17 cellular contexts compared by ENCODE assay signal in the genomic region with DNA sequence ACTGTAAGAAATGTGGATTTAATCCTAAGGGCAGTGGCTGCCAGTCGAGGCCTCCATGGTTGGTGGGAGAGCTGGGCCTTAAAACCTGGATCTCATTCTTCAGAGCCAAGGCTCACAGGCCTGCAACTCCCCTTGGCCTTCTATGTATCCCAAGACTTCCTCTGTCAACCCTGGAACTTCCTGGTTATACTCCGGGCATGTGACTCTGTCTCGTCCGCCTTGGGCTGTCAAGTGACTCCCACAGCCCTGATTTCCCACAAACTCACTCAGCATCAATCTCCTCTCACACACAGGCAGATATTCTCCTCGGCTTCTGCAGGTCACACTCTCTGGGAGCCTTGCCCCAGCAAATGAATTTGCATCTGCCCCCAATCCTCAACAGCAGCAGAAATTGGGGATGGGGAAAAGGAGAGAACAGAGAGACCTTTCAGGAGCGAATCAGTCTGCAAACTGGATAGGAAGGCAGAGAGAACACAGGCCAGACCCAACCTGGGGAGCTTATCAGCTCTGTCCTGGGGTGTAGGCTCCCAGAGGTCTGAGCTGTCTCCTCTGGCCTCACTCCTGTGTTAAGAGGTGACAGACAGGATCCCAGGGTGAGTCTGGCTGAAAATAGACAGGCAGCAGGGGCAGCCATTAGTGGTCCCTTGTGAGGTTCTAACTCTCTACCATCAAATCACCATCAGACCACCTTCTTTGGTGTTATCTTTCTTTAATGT. TPM values are rescaled to one million over a fixed set of nuclear protein-coding genes. Genes with fewer than 3 reads are reported as not detected.
A peak's percentile ranks its signal among the peaks of the same experiment; 100 is the strongest.
DNase-seq lines count a peak whose midpoint lies in the region; ATAC-seq and TF ChIP-seq lines count a peak whose summit lies in the region.
"Had no signal": no experiment of that assay in that cellular context is flagged by ENCODE, and none has a peak within 500 bp of the region (broad histone marks: within the 10 kb centered on the region; RNA-seq: fewer than 3 reads in every experiment).

No MANE protein-coding gene starts in this region.

- H3F3A ChIP-seq in GM23338 (replicated peaks; ENCODE audit: low read depth): no peaks in the 10 kb centered on the region

- no peak overlapping the region for H3K4me3 ChIP-seq in GM23338
- no peak overlapping the region for H3K4me3 ChIP-seq in spleen
- H3K4me3 ChIP-seq: esophagus squamous epithelium, sigmoid colon had no signal

- no TSS peak for BruUV-seq in MCF 10A (replicated peaks; lab: Mats Ljungman, UMichigan)

- no peak for TF ChIP-seq POLR2A in spleen (IDR thresholded peaks at IDR 0.05)

- H3K27ac Mint-ChIP-seq in GM23338 (no peak overlapping the region; the same call in 1 of the 2 replicates), osteocyte (ENCODE audit: unreplicated experiment) (no peak overlapping the region), MCF 10A (ENCODE audit: low read depth, unreplicated experiment) (no peak overlapping the region)
- H3K27ac Mint-ChIP-seq: activated B cell treated with CpG ODN at 0.5 μM for 24 hours; activated naive CD8-positive, alpha-beta T cell treated with anti-CD3 and anti-CD28 coated beads, Interleukin-2, amount 10 ng/mL, durations not matched to agents 7 days and 5 days; activated T-helper 1 cell treated with anti-CD3 and anti-CD28 coated beads, Interleukin-12 subunit alpha, Interleukin-12 subunit beta, Interleukin-2, Interleukin-4 antibody, amounts not matched to agents 30 ng/mL and 10 ng/mL and 1 ng/mL, durations not matched to agents 14 hours and 24 hours and 36 hours; mesothelial cell of epicardium had no signal

- H3K4me1 Mint-ChIP-seq in GM23338 (peaks cover 4% of the 10 kb centered on the region; the same call in 2 of the 3 replicates), osteocyte (ENCODE audit: unreplicated experiment) (peaks cover 17% of the 10 kb centered on the region), MCF 10A (ENCODE audit: insufficient read depth, unreplicated experiment) (peaks cover 10% of the 10 kb centered on the region)
- H3K4me1 Mint-ChIP-seq: mesothelial cell of epicardium had no signal

- H3K36me3 ChIP-seq in GM23338 (ENCODE audit: insufficient read depth) (no peaks in the 10 kb centered on the region), spleen (no peaks in the 10 kb centered on the region)
- H3K36me3 ChIP-seq: esophagus squamous epithelium, sigmoid colon had no signal

- H3K27ac ChIP-seq in GM23338 (ENCODE audit: low read depth) (no peak overlapping the region), spleen (peak overlapping the region in 5 of 8 donors; percentile 32 to 60 (median 50))
- H3K27ac ChIP-seq: esophagus squamous epithelium, sigmoid colon had no signal

- no peaks in the 10 kb centered on the region for H3K79me2 ChIP-seq in GM23338 (replicated peaks; ENCODE audit: insufficient read depth)

- no peak for ATAC-seq in GM23338
- peak; percentile 60 for ATAC-seq in left lobe of liver
- ATAC-seq in GM18907 (IDR thresholded peaks at IDR 0.05; ENCODE audit: unreplicated experiment): no peak
- ATAC-seq in GM19035 (IDR thresholded peaks at IDR 0.05; ENCODE audit: unreplicated experiment): no peak

- CTCF ChIA-PET in MCF 10A (lab: Yijun Ruan, JAX): interaction anchor here (0.9 to 1.2 kb wide), 2 partner anchors 201 to 237 kb away, joined by 3 read pairs; no protein-coding TSS in a partner anchor

- H3K4me3 Mint-ChIP-seq in GM23338 (no peak overlapping the region), osteocyte (ENCODE audit: unreplicated experiment) (no peak overlapping the region), MCF 10A (ENCODE audit: unreplicated experiment) (no peak overlapping the region)
- H3K4me3 Mint-ChIP-seq: activated B cell treated with CpG ODN at 0.5 μM for 24 hours; activated naive CD8-positive, alpha-beta T cell treated with anti-CD3 and anti-CD28 coated beads, Interleukin-2, amount 10 ng/mL, durations not matched to agents 7 days and 5 days; activated T-helper 1 cell treated with anti-CD3 and anti-CD28 coated beads, Interleukin-12 subunit alpha, Interleukin-12 subunit beta, Interleukin-2, Interleukin-4 antibody, amounts not matched to agents 30 ng/mL and 10 ng/mL and 1 ng/mL, durations not matched to agents 14 hours and 24 hours and 36 hours; mesothelial cell of epicardium had no signal

- DNase-seq in GM23338 (ENCODE audit: low spot score) (no peak), SK-MEL-5 (ENCODE audit: low read depth, low spot score) (peak; percentile 96), left lobe of liver (ENCODE audit: low spot score) (no peak), spleen (no peak), osteocyte (ENCODE audit: extremely low spot score, unreplicated experiment) (no peak), MCF 10A (ENCODE audit: unreplicated experiment) (no peak)
- DNase-seq: activated B cell treated with CpG ODN at 0.5 μM for 24 hours; activated naive CD8-positive, alpha-beta T cell treated with anti-CD3 and anti-CD28 coated beads, Interleukin-2, amount 10 ng/mL, durations not matched to agents 7 days and 5 days; esophagus squamous epithelium; NCI-H1105; NCI-H774; sigmoid colon; stimulated activated CD4-positive, alpha-beta T cell treated with anti-CD3 and anti-CD28 coated beads, Interleukin-2, amount 100 ng/mL, for 48 hours had no signal

- H3K27me3 ChIP-seq in GM23338 (ENCODE audit: insufficient read depth): no peaks in the 10 kb centered on the region
- no peaks in the 10 kb centered on the region for H3K27me3 ChIP-seq in spleen (replicated peaks in 1 of 7)
- H3K27me3 ChIP-seq: sigmoid colon had no signal

- POLR2A ChIA-PET in MCF 10A (lab: Yijun Ruan, JAX): no interaction called here

- H3K9me3 Mint-ChIP-seq in GM23338 (no peaks in the 10 kb centered on the region; the same call in 2 of the 3 replicates), osteocyte (ENCODE audit: unreplicated experiment) (no peaks in the 10 kb centered on the region), MCF 10A (ENCODE audit: unreplicated experiment) (no peaks in the 10 kb centered on the region)
- H3K9me3 Mint-ChIP-seq: mesothelial cell of epicardium had no signal

- no peaks in the 10 kb centered on the region for H3K9me3 ChIP-seq in spleen
- H3K9me3 ChIP-seq: esophagus squamous epithelium, sigmoid colon had no signal

- in situ Hi-C loops in SK-MEL-5 (cut with HindIII; ENCODE audit: low pct_unique_long_range_greater_than_20kb, low sequenced_read_pairs): no loop called here

- WGBS in spleen, 5 donors: 56 to 68% (median 62%) methylated on average over 6 of the region's 6 CpGs

- intact Hi-C loops in spleen (cut with DNase I; ENCODE audit: low total_unique reads) (no loop called here), MCF 10A (cut with micrococcal nuclease) (no loop called here)

- H3K9me2 ChIP-seq in GM23338 (ENCODE audit: insufficient read depth): no peaks in the 10 kb centered on the region

- TF ChIP-seq CTCF in GM23338 (conservative IDR thresholded peaks at IDR 0.05; ENCODE audit: low read depth in 2 of 2): no peak
- no peak for TF ChIP-seq CTCF in spleen (IDR thresholded peaks at IDR 0.05 in 8 of 11, conservative IDR thresholded peaks at IDR 0.05 in 3 of 11)
- no peak for TF ChIP-seq CTCF in osteocyte (IDR thresholded peaks at IDR 0.05)
- no peak for TF ChIP-seq CTCF in MCF 10A (IDR thresholded peaks at IDR 0.05; ENCODE audit: unreplicated experiment)

- H3K36me3 Mint-ChIP-seq in GM23338 (ENCODE audit: low read depth): no peaks in the 10 kb centered on the region
- no peaks in the 10 kb centered on the region for H3K36me3 Mint-ChIP-seq in osteocyte (ENCODE audit: unreplicated experiment)
- no peaks in the 10 kb centered on the region for H3K36me3 Mint-ChIP-seq in MCF 10A (ENCODE audit: insufficient read depth, unreplicated experiment)
- H3K36me3 Mint-ChIP-seq: activated naive CD8-positive, alpha-beta T cell treated with anti-CD3 and anti-CD28 coated beads, Interleukin-2, amount 10 ng/mL, durations not matched to agents 7 days and 5 days; mesothelial cell of epicardium had no signal

- H3K27me3 Mint-ChIP-seq in GM23338 (ENCODE audit: insufficient read depth, low read depth, poor library complexity) (peaks cover 3% of the 10 kb centered on the region), osteocyte (ENCODE audit: unreplicated experiment) (no peaks in the 10 kb centered on the region), MCF 10A (ENCODE audit: insufficient read depth, unreplicated experiment) (peaks cover under 1% of the 10 kb centered on the region)
- H3K27me3 Mint-ChIP-seq: activated B cell treated with CpG ODN at 0.5 μM for 24 hours had no signal

- peak overlapping the region; percentile 72 for H2AFZ ChIP-seq in GM23338

- no peaks in the 10 kb centered on the region for H3K4me1 ChIP-seq in GM23338 (ENCODE audit: insufficient read depth)
- peaks cover 0 to 73% (median 35%) of the 10 kb centered on the region in 6 donors for H3K4me1 ChIP-seq in spleen
- H3K4me1 ChIP-seq: esophagus squamous epithelium, sigmoid colon had no signal

- H3K4me2 ChIP-seq in GM23338: no peak overlapping the region

- H4K20me1 ChIP-seq in GM23338 (replicated peaks; ENCODE audit: insufficient read depth): no peaks in the 10 kb centered on the region

TF ChIP-seq in GM23338, 12 proteins besides CTCF, POLR2A, EP300 and RAD21 (continues in another document):
- TF ChIP-seq EZH2 (IDR thresholded peaks at IDR 0.05; ENCODE audit: low read depth, unreplicated experiment): no peak

RNA-seq across cellular contexts. Expression of gene PREX1, which starts 30.4 kb away (rescaled TPM):
- 7.8 and 10.3 TPM in 2 replicates for total RNA-seq in GM23338 (2014; rRNA removed; shearing (Covaris generic))
- polyA plus RNA-seq in GM23338 (2016; fragmentation: Nextera tagmentation; extraction: Ambion mirVana): 2.4 and 2.6 TPM in 2 replicates
- total RNA-seq in SK-MEL-5 (2014; rRNA removed; shearing (Covaris generic)): 10.0 and 11.0 TPM in 2 replicates
- polyA plus RNA-seq in SK-MEL-5 (2015; cell fraction: cytosol; rRNA removed): 12.9 and 15.5 TPM in 2 replicates
- polyA plus RNA-seq in SK-MEL-5 (2015; cell fraction: nucleus; rRNA removed): 11.2 and 13.6 TPM in 2 replicates
- 5.8 TPM for total RNA-seq in left lobe of liver
- 100 to 1,000 TPM; 116 to 279 (median 166) TPM for total RNA-seq in spleen
- polyA plus RNA-seq in spleen: 10 to 100 TPM; 36.7 to 76.7 (median 49.7) TPM
- total RNA-seq in osteocyte: 22.2 and 24.2 TPM in 2 replicates
- total RNA-seq in MCF 10A (2022): 0.05 TPM in 1 of 2 replicates, not detected in the other
